1 cellular context compared by ENCODE assay signal in the genomic region with DNA sequence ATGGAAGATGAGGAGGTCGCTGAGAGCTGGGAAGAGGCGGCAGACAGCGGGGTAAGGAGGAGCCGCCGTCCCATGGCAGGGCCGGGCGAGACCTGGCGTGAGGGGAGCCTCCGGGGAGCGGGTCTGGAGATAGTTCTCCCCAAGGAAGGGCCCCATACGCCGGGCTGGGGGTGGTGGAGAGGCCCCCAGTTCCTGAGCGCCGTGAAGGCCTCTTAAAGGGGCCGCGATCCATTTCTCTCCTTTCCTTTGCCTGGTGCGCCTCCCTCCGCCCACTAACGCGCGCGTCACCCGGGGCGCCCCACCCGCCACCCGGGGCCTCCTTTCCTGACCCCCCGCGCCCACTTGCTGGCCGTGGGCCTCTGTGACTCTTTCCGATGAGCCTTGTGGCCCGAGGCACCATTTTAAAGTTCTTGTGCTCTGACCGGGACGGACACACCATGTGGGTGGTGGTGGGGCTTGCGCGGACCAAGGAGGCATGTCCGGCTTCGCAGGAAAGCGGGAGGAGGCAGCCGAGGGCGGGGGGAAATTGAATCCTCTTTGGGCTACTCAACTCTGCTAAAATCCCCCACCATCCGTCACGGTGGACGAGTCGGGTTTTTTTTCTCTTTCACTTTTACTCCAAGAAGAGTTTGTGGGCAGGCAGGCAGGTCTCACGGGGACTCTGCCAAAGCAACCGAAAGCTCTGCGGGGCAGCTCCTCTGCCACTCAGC.
TF ChIP-seq lines count a peak whose summit lies in the region.

No MANE protein-coding gene starts in this region.

TF ChIP-seq in HepG2, 621 proteins besides CTCF, POLR2A, EP300 and RAD21 (continued from another document and continues in another):
- TF ChIP-seq ZNF788 (CRISPR knock-in tag; IDR thresholded peaks at IDR 0.05; ENCODE audit: borderline replicate concordance) (no peak; the same call in 1 of the 2 replicates), RARA (CRISPR knock-in tag; IDR thresholded peaks at IDR 0.05) (no peak; the same call in 1 of the 2 replicates), PHF21A (CRISPR knock-in tag; IDR thresholded peaks at IDR 0.05) (0 out of 2 replicates have a peak, but pooled peaks have one; percentile 41), ZNF24 (IDR thresholded peaks at IDR 0.05) (no peak), ZNF274 (CRISPR knock-in tag; IDR thresholded peaks at IDR 0.05) (peak; percentile 18; the same call in 1 of the 2 replicates), ZNF550 (CRISPR knock-in tag; IDR thresholded peaks at IDR 0.05; ENCODE audit: borderline replicate concordance) (no peak), SALL2 (CRISPR knock-in tag; IDR thresholded peaks at IDR 0.05) (peak; percentile 72; the same call in 1 of the 2 replicates), CHD2 (IDR thresholded peaks at IDR 0.05; ENCODE audit: low read depth, low read length) (no peak), ZNF883 (CRISPR knock-in tag; IDR thresholded peaks at IDR 0.05; ENCODE audit: not compliant biosample characterization) (peak; percentile 80), AHR (CRISPR knock-in tag; IDR thresholded peaks at IDR 0.05) (peak; percentile 93; the same call in 1 of the 2 replicates), HMG20A (CRISPR knock-in tag; IDR thresholded peaks at IDR 0.05; ENCODE audit: borderline replicate concordance) (no peak), RBFOX2 (IDR thresholded peaks at IDR 0.05; ENCODE audit: low read depth, low read length) (peak; percentile 84), WIZ (CRISPR knock-in tag; IDR thresholded peaks at IDR 0.05) (no peak), ZNF737 (CRISPR knock-in tag; IDR thresholded peaks at IDR 0.05; ENCODE audit: borderline replicate concordance) (0 out of 2 replicates have a peak, but pooled peaks have one; percentile 55)
- TF ChIP-seq, protein P1, sequence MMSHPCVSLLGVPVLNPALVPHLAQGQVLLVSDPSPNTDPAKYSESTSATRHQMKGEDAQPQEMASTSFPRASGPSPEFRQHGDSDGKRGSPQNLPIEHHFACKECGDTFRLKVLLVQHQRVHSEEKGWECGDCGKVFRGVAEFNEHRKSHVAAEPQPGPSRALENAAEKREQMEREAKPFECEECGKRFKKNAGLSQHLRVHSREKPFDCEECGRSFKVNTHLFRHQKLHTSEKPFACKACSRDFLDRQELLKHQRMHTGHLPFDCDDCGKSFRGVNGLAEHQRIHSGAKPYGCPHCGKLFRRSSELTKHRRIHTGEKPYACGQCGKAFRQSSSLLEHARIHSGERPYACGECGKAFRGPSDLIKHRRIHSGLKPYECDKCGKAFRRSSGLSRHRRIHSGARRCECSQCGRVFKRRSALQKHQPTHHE (CRISPR knock-in tag; IDR thresholded peaks at IDR 0.05; ENCODE audit: borderline replicate concordance): no peak
- TF ChIP-seq, protein P2, sequence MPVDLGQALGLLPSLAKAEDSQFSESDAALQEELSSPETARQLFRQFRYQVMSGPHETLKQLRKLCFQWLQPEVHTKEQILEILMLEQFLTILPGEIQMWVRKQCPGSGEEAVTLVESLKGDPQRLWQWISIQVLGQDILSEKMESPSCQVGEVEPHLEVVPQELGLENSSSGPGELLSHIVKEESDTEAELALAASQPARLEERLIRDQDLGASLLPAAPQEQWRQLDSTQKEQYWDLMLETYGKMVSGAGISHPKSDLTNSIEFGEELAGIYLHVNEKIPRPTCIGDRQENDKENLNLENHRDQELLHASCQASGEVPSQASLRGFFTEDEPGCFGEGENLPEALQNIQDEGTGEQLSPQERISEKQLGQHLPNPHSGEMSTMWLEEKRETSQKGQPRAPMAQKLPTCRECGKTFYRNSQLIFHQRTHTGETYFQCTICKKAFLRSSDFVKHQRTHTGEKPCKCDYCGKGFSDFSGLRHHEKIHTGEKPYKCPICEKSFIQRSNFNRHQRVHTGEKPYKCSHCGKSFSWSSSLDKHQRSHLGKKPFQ (CRISPR knock-in tag; IDR thresholded peaks at IDR 0.05; ENCODE audit: insufficient replicate concordance): no peak
- TF ChIP-seq, protein P3, sequence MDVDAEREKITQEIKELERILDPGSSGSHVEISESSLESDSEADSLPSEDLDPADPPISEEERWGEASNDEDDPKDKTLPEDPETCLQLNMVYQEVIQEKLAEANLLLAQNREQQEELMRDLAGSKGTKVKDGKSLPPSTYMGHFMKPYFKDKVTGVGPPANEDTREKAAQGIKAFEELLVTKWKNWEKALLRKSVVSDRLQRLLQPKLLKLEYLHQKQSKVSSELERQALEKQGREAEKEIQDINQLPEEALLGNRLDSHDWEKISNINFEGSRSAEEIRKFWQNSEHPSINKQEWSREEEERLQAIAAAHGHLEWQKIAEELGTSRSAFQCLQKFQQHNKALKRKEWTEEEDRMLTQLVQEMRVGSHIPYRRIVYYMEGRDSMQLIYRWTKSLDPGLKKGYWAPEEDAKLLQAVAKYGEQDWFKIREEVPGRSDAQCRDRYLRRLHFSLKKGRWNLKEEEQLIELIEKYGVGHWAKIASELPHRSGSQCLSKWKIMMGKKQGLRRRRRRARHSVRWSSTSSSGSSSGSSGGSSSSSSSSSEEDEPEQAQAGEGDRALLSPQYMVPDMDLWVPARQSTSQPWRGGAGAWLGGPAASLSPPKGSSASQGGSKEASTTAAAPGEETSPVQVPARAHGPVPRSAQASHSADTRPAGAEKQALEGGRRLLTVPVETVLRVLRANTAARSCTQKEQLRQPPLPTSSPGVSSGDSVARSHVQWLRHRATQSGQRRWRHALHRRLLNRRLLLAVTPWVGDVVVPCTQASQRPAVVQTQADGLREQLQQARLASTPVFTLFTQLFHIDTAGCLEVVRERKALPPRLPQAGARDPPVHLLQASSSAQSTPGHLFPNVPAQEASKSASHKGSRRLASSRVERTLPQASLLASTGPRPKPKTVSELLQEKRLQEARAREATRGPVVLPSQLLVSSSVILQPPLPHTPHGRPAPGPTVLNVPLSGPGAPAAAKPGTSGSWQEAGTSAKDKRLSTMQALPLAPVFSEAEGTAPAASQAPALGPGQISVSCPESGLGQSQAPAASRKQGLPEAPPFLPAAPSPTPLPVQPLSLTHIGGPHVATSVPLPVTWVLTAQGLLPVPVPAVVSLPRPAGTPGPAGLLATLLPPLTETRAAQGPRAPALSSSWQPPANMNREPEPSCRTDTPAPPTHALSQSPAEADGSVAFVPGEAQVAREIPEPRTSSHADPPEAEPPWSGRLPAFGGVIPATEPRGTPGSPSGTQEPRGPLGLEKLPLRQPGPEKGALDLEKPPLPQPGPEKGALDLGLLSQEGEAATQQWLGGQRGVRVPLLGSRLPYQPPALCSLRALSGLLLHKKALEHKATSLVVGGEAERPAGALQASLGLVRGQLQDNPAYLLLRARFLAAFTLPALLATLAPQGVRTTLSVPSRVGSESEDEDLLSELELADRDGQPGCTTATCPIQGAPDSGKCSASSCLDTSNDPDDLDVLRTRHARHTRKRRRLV (CRISPR knock-in tag; IDR thresholded peaks at IDR 0.05): 0 out of 2 replicates have a peak, but pooled peaks have one; percentile 53
- TF ChIP-seq, protein P4, sequence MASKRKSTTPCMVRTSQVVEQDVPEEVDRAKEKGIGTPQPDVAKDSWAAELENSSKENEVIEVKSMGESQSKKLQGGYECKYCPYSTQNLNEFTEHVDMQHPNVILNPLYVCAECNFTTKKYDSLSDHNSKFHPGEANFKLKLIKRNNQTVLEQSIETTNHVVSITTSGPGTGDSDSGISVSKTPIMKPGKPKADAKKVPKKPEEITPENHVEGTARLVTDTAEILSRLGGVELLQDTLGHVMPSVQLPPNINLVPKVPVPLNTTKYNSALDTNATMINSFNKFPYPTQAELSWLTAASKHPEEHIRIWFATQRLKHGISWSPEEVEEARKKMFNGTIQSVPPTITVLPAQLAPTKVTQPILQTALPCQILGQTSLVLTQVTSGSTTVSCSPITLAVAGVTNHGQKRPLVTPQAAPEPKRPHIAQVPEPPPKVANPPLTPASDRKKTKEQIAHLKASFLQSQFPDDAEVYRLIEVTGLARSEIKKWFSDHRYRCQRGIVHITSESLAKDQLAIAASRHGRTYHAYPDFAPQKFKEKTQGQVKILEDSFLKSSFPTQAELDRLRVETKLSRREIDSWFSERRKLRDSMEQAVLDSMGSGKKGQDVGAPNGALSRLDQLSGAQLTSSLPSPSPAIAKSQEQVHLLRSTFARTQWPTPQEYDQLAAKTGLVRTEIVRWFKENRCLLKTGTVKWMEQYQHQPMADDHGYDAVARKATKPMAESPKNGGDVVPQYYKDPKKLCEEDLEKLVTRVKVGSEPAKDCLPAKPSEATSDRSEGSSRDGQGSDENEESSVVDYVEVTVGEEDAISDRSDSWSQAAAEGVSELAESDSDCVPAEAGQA (IDR thresholded peaks at IDR 0.05; ENCODE audit: low read depth): no peak
- TF ChIP-seq, protein P4 (CRISPR knock-in tag; IDR thresholded peaks at IDR 0.05; ENCODE audit: borderline replicate concordance): peak; percentile 78; the same call in 1 of the 2 replicates
- TF ChIP-seq, protein P5, sequence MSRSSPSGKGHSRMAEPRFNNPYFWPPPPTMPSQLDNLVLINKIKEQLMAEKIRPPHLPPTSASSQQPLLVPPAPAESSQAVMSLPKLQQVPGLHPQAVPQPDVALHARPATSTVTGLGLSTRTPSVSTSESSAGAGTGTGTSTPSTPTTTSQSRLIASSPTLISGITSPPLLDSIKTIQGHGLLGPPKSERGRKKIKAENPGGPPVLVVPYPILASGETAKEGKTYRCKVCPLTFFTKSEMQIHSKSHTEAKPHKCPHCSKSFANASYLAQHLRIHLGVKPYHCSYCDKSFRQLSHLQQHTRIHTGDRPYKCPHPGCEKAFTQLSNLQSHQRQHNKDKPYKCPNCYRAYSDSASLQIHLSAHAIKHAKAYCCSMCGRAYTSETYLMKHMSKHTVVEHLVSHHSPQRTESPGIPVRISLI (CRISPR knock-in tag; IDR thresholded peaks at IDR 0.05; ENCODE audit: borderline replicate concordance): no peak
- TF ChIP-seq, protein P6, sequence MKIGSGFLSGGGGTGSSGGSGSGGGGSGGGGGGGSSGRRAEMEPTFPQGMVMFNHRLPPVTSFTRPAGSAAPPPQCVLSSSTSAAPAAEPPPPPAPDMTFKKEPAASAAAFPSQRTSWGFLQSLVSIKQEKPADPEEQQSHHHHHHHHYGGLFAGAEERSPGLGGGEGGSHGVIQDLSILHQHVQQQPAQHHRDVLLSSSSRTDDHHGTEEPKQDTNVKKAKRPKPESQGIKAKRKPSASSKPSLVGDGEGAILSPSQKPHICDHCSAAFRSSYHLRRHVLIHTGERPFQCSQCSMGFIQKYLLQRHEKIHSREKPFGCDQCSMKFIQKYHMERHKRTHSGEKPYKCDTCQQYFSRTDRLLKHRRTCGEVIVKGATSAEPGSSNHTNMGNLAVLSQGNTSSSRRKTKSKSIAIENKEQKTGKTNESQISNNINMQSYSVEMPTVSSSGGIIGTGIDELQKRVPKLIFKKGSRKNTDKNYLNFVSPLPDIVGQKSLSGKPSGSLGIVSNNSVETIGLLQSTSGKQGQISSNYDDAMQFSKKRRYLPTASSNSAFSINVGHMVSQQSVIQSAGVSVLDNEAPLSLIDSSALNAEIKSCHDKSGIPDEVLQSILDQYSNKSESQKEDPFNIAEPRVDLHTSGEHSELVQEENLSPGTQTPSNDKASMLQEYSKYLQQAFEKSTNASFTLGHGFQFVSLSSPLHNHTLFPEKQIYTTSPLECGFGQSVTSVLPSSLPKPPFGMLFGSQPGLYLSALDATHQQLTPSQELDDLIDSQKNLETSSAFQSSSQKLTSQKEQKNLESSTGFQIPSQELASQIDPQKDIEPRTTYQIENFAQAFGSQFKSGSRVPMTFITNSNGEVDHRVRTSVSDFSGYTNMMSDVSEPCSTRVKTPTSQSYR (CRISPR knock-in tag; IDR thresholded peaks at IDR 0.05; ENCODE audit: borderline replicate concordance): peak; percentile 4; the same call in 1 of the 2 replicates
- TF ChIP-seq, protein P7, sequence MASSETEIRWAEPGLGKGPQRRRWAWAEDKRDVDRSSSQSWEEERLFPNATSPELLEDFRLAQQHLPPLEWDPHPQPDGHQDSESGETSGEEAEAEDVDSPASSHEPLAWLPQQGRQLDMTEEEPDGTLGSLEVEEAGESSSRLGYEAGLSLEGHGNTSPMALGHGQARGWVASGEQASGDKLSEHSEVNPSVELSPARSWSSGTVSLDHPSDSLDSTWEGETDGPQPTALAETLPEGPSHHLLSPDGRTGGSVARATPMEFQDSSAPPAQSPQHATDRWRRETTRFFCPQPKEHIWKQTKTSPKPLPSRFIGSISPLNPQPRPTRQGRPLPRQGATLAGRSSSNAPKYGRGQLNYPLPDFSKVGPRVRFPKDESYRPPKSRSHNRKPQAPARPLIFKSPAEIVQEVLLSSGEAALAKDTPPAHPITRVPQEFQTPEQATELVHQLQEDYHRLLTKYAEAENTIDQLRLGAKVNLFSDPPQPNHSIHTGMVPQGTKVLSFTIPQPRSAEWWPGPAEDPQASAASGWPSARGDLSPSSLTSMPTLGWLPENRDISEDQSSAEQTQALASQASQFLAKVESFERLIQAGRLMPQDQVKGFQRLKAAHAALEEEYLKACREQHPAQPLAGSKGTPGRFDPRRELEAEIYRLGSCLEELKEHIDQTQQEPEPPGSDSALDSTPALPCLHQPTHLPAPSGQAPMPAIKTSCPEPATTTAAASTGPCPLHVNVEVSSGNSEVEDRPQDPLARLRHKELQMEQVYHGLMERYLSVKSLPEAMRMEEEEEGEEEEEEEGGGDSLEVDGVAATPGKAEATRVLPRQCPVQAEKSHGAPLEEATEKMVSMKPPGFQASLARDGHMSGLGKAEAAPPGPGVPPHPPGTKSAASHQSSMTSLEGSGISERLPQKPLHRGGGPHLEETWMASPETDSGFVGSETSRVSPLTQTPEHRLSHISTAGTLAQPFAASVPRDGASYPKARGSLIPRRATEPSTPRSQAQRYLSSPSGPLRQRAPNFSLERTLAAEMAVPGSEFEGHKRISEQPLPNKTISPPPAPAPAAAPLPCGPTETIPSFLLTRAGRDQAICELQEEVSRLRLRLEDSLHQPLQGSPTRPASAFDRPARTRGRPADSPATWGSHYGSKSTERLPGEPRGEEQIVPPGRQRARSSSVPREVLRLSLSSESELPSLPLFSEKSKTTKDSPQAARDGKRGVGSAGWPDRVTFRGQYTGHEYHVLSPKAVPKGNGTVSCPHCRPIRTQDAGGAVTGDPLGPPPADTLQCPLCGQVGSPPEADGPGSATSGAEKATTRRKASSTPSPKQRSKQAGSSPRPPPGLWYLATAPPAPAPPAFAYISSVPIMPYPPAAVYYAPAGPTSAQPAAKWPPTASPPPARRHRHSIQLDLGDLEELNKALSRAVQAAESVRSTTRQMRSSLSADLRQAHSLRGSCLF (CRISPR knock-in tag; IDR thresholded peaks at IDR 0.05; ENCODE audit: borderline replicate concordance): peak; percentile 31; the same call in 1 of the 2 replicates
